21 cellular contexts compared by ENCODE assay signal in the genomic region with DNA sequence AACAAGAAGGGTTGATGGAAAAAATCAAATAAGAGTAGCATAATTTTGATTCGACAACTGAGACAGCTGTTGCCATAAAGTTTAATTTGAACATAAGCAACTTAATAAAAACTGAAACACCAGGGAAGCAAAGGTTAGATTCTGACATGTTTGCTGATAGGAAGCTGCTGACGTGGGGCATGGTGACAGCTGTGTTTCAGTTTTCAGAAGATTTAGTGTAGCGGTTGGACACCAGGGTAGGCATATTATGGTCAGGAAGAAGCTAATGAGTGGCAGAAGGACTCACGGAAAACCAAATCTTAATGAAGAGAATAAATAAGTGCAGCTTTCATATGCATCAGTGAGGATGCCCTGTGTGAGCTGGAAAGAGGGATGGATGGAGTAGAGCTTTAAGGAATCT.
DNase-seq lines count a peak whose midpoint lies in the region; ATAC-seq and TF ChIP-seq lines count a peak whose summit lies in the region.
"Had no signal": no experiment of that assay in that cellular context is flagged by ENCODE, and none has a peak within 500 bp of the region (broad histone marks: within the 10 kb centered on the region; RNA-seq: fewer than 3 reads in every experiment).

No MANE protein-coding gene starts in this region.

- H3K27me3 Mint-ChIP-seq in neural progenitor cell (ENCODE audit: insufficient read depth, low read depth) = no peaks in the 10 kb centered on the region
- H3K27me3 Mint-ChIP-seq in activated T-cell treated with anti-CD3 and anti-CD28 coated beads, Interleukin-2, amount 50 U/mL, for 24 hours = no peaks in the 10 kb centered on the region
- H3K27me3 Mint-ChIP-seq: B cell; CD4-positive, CD25-positive, alpha-beta regulatory T cell had no signal

- H4K20me1 ChIP-seq in KMS-11 (ENCODE audit: insufficient read depth) (no peaks in the 10 kb centered on the region), neural progenitor cell (ENCODE audit: low read depth) (no peaks in the 10 kb centered on the region)
- H4K20me1 ChIP-seq: BLaER1 had no signal

- 0 out of 2 replicates have a peak overlapping the region, but pooled peaks have one; percentile 1 for H2AFZ ChIP-seq in KMS-11 (ENCODE audit: low read depth)
- peak overlapping the region; percentile 56 for H2AFZ ChIP-seq in neural progenitor cell (replicated peaks)
- H2AFZ ChIP-seq: GM23338 had no signal

- H3F3A ChIP-seq in neural progenitor cell (ENCODE audit: low read depth) = no peaks in the 10 kb centered on the region

- H3K4me3 Mint-ChIP-seq in neural progenitor cell = no peak overlapping the region
- no peak overlapping the region for H3K4me3 Mint-ChIP-seq in activated T-cell treated with anti-CD3 and anti-CD28 coated beads, Interleukin-2, amount 50 U/mL, for 24 hours
- H3K4me3 Mint-ChIP-seq: B cell; CD4-positive, CD25-positive, alpha-beta regulatory T cell; CD8-positive, alpha-beta T cell; GM23338; H9 had no signal

- ATAC-seq in HG03432 (IDR thresholded peaks at IDR 0.05; ENCODE audit: unreplicated experiment) = no peak
- no peak for ATAC-seq in HG03280 (IDR thresholded peaks at IDR 0.05; ENCODE audit: unreplicated experiment)
- ATAC-seq: CD8-positive, alpha-beta T cell; GM23338; HCT116 had no signal

- H3K9me3 Mint-ChIP-seq in neural progenitor cell = no peaks in the 10 kb centered on the region
- H3K9me3 Mint-ChIP-seq in activated T-cell treated with anti-CD3 and anti-CD28 coated beads, Interleukin-2, amount 50 U/mL, for 24 hours = peaks cover 2% of the 10 kb centered on the region
- H3K9me3 Mint-ChIP-seq: GM23338, H9 had no signal

- H3K27ac Mint-ChIP-seq in neural progenitor cell = no peak overlapping the region
- H3K27ac Mint-ChIP-seq in activated T-cell treated with anti-CD3 and anti-CD28 coated beads, Interleukin-2, amount 50 U/mL, for 24 hours = no peak overlapping the region
- H3K27ac Mint-ChIP-seq: B cell; CD4-positive, CD25-positive, alpha-beta regulatory T cell; CD8-positive, alpha-beta T cell; GM23338; H9 had no signal

- no peaks in the 10 kb centered on the region for H3K27me3 ChIP-seq in KMS-11 (ENCODE audit: insufficient read depth, low read depth)
- H3K27me3 ChIP-seq in neural progenitor cell = no peaks in the 10 kb centered on the region
- H3K27me3 ChIP-seq: BLaER1 had no signal

- H3K9ac ChIP-seq in KMS-11 (no peak overlapping the region), neural progenitor cell (no peak overlapping the region)
- H3K9ac ChIP-seq: BLaER1 had no signal

- H3K27ac ChIP-seq in KMS-11 (peak overlapping the region; percentile 43; the same call in 1 of the 2 replicates), neural progenitor cell (no peak overlapping the region)
- H3K27ac ChIP-seq: 22Rv1, BLaER1, C4-2B had no signal

- peak overlapping the region; percentile 21; the same call in 1 of the 2 replicates for H3K4me2 ChIP-seq in KMS-11
- no peak overlapping the region for H3K4me2 ChIP-seq in neural progenitor cell
- H3K4me2 ChIP-seq: BLaER1, GM23338 had no signal

- H3K4me1 Mint-ChIP-seq in neural progenitor cell = peaks cover 4% of the 10 kb centered on the region
- H3K4me1 Mint-ChIP-seq in activated T-cell treated with anti-CD3 and anti-CD28 coated beads, Interleukin-2, amount 50 U/mL, for 24 hours (ENCODE audit: low read depth) = no peaks in the 10 kb centered on the region
- H3K4me1 Mint-ChIP-seq: B cell; CD4-positive, CD25-positive, alpha-beta regulatory T cell; H9 had no signal

- H3K36me3 Mint-ChIP-seq in neural progenitor cell = no peaks in the 10 kb centered on the region
- no peaks in the 10 kb centered on the region for H3K36me3 Mint-ChIP-seq in activated T-cell treated with anti-CD3 and anti-CD28 coated beads, Interleukin-2, amount 50 U/mL, for 24 hours (ENCODE audit: low read depth)
- H3K36me3 Mint-ChIP-seq: CD4-positive, CD25-positive, alpha-beta regulatory T cell; CD8-positive, alpha-beta T cell had no signal

- H3K9me3 ChIP-seq in neural progenitor cell (ENCODE audit: low read depth) = no peaks in the 10 kb centered on the region
- H3K9me3 ChIP-seq: BLaER1, Caco-2 had no signal

- H3K4me3 ChIP-seq in KMS-11 (IDR thresholded peaks at IDR 0.05; ENCODE audit: insufficient read depth, low read depth, low read length) (no peak overlapping the region), neural progenitor cell (no peak overlapping the region)
- H3K4me3 ChIP-seq: BLaER1, GM23338 had no signal

- no peaks in the 10 kb centered on the region for H3K36me3 ChIP-seq in KMS-11 (ENCODE audit: insufficient read depth)
- H3K36me3 ChIP-seq in neural progenitor cell = no peaks in the 10 kb centered on the region
- H3K36me3 ChIP-seq: BLaER1 had no signal

- H3K79me2 ChIP-seq in KMS-11 (ENCODE audit: insufficient read depth, low read depth) = no peaks in the 10 kb centered on the region
- H3K79me2 ChIP-seq in neural progenitor cell (ENCODE audit: low read depth) = no peaks in the 10 kb centered on the region

- TF ChIP-seq CTCF in KMS-11 (conservative IDR thresholded peaks at IDR 0.05; ENCODE audit: low read depth, low read length) (no peak), neural progenitor cell (IDR thresholded peaks at IDR 0.05) (no peak)

- DNase-seq in NCI-H524 treated with DMSO at 0.1 percent for 48 hours (lab: John Stamatoyannopoulos, UW) (peak; percentile 55), NCI-H82 treated with DMSO at 0.1 percent for 48 hours (lab: John Stamatoyannopoulos, UW; ENCODE audit: unreplicated experiment) (peak; percentile 6), neural progenitor cell (ENCODE audit: low spot score) (no peak), DMS 273 treated with DMSO at 0.1 percent for 48 hours (lab: John Stamatoyannopoulos, UW) (no peak)
- no peak for DNase-seq in activated T-cell treated with anti-CD3 and anti-CD28 coated beads, Interleukin-2, amount 50 U/mL, for 24 hours
- DNase-seq: Caco-2; CD4-positive, CD25-positive, alpha-beta regulatory T cell; CD8-positive, alpha-beta T cell; DMS79; EL; GDM1; H9 had no signal

- H3K4me1 ChIP-seq in KMS-11 (ENCODE audit: low read depth, poor library complexity, severe bottlenecking) = peaks cover 24% of the 10 kb centered on the region
- no peaks in the 10 kb centered on the region for H3K4me1 ChIP-seq in neural progenitor cell
- H3K4me1 ChIP-seq: Caco-2 had no signal

Comparison
In these comparisons a context has a peak if more than half of its experiments do, and no peak if none do; other contexts are left out.
1. DNase-seq: peak in NCI-H524 treated with DMSO at 0.1 percent for 48 hours (single experiment) and NCI-H82 treated with DMSO at 0.1 percent for 48 hours (single experiment); none in neural progenitor cell (single experiment), activated T-cell treated with anti-CD3 and anti-CD28 coated beads, Interleukin-2, amount 50 U/mL, for 24 hours (single experiment) and DMS 273 treated with DMSO at 0.1 percent for 48 hours (single experiment).